21 cellular contexts compared by ENCODE assay signal in genomic region chr13:24784319-24784718, GRCh38. TPM values are rescaled to one million over a fixed set of nuclear protein-coding genes. Genes with fewer than 3 reads are reported as not detected.
"Had no signal": no experiment of that assay in that cellular context is flagged by ENCODE, and none has a peak within 500 bp of the region (broad histone marks: within the 10 kb centered on the region; RNA-seq: fewer than 3 reads in every experiment).

No MANE protein-coding gene starts in this region.

- H3K36me3 ChIP-seq: adrenal gland, colonic mucosa, upper lobe of left lung had no signal

- H3K4me1 ChIP-seq: adrenal gland, colonic mucosa, parathyroid adenoma, upper lobe of left lung had no signal

- H3K27me3 ChIP-seq: adrenal gland, colonic mucosa, hepatocyte, upper lobe of left lung had no signal

- H3K27ac ChIP-seq: adrenal gland, colonic mucosa, hepatocyte, parathyroid adenoma, upper lobe of left lung, VCaP had no signal

- H3K4me3 ChIP-seq: adrenal gland, colonic mucosa, hepatocyte, upper lobe of left lung had no signal

- DNase-seq: activated CD4-positive, alpha-beta T cell treated with anti-CD3 and anti-CD28 coated beads for 1 hour; activated CD4-positive, alpha-beta T cell treated with anti-CD3 and anti-CD28 coated beads, Interleukin-2, amount 50 U/mL, for 1 hour; activated CD8-positive, alpha-beta T cell treated with anti-CD3 and anti-CD28 coated beads, Interleukin-2, amount 10 ng/mL, durations not matched to agents 7 days and 5 days; activated naive CD4-positive, alpha-beta T cell; activated T-cell treated with anti-CD3 and anti-CD28 coated beads, Interleukin-2, amount 50 U/mL, for 1 hour; adrenal gland; colonic mucosa; foreskin fibroblast; glutamatergic neuron; immature natural killer cell; nephron progenitor cell; right cardiac atrium; stimulated activated CD4-positive, alpha-beta T cell treated with anti-CD3 and anti-CD28 coated beads, Interleukin-4, amount 100 ng/mL, for 24 hours; stimulated activated naive CD8-positive, alpha-beta T cell treated with anti-CD3 and anti-CD28 coated beads, Interleukin-15, Interleukin-2, amounts not matched to agents 100 U/mL and 50 U/mL, for 24 hours; T-cell; upper lobe of left lung had no signal

- ATAC-seq: activated CD8-positive, alpha-beta T cell treated with anti-CD3 and anti-CD28 coated beads, Interleukin-2, amount 10 ng/mL, durations not matched to agents 7 days and 5 days; right cardiac atrium; stimulated activated naive CD8-positive, alpha-beta T cell treated with anti-CD3 and anti-CD28 coated beads, Interleukin-15, Interleukin-2, amounts not matched to agents 100 U/mL and 50 U/mL, for 24 hours; T-cell had no signal

- H3K9me3 ChIP-seq: adrenal gland, colonic mucosa had no signal

RNA-seq across cellular contexts. Expression of gene RNF17, which starts 20.4 kb away (rescaled TPM):
- total RNA-seq: activated CD8-positive, alpha-beta T cell treated with anti-CD3 and anti-CD28 coated beads, Interleukin-2, amount 10 ng/mL, durations not matched to agents 7 days and 5 days; adrenal gland; astrocyte; colonic mucosa; hepatocyte; pulmonary artery endothelial cell had no signal
